ENCODE assay signal across 1 cellular context in genomic region chr13:45335397-45336024, GRCh38.
A peak's percentile ranks its signal among the peaks of the same experiment; 100 is the strongest.
TF ChIP-seq lines count a peak whose summit lies in the region.

No MANE protein-coding gene starts in this region.

TF ChIP-seq in A549, 52 proteins besides CTCF, POLR2A, EP300 and RAD21 (continued from another document):
- TF ChIP-seq ELK1 (IDR thresholded peaks at IDR 0.05; ENCODE audit: low read depth, low read length) (no peak), JUNB (IDR thresholded peaks at IDR 0.05) (no peak), RFX5 (IDR thresholded peaks at IDR 0.05) (no peak), CHD2 (IDR thresholded peaks at IDR 0.05; ENCODE audit: low read length, partially characterized antibody) (no peak), MAZ (IDR thresholded peaks at IDR 0.05; ENCODE audit: borderline replicate concordance, low read depth, low read length) (no peak), CEBPB (IDR thresholded peaks at IDR 0.05) (no peak), FOSB (CRISPR knock-in tag; IDR thresholded peaks at IDR 0.05) (peak; percentile 71)
